17 cellular contexts compared by ENCODE assay signal in genomic region chr18:56676639-56677038, GRCh38. TPM values are rescaled to one million over a fixed set of nuclear protein-coding genes. Genes with fewer than 3 reads are reported as not detected.
DNase-seq lines count a peak whose midpoint lies in the region; ATAC-seq and TF ChIP-seq lines count a peak whose summit lies in the region.
"Had no signal": no experiment of that assay in that cellular context is flagged by ENCODE, and none has a peak within 500 bp of the region (broad histone marks: within the 10 kb centered on the region; RNA-seq: fewer than 3 reads in every experiment).

No MANE protein-coding gene starts in this region.

- H3K4ac ChIP-seq in H9 (ENCODE audit: low read depth, low read length): no peak overlapping the region

- H4K5ac ChIP-seq in H9 (ENCODE audit: insufficient read length, low read depth, low read length): no peak overlapping the region

- ATAC-seq in WTC11 (no peak), heart left ventricle (peak; percentile 91 to 97 (median 94)), GM19023 (IDR thresholded peaks at IDR 0.05; ENCODE audit: unreplicated experiment) (no peak)
- ATAC-seq: HCT116 had no signal

- H3K4me2 ChIP-seq in H9 (ENCODE audit: insufficient read depth, insufficient read length, low read length) (no peak overlapping the region), SK-N-SH (no peak overlapping the region)

- H3K4me3 ChIP-seq in SJSA1: no peak overlapping the region
- no peak overlapping the region for H3K4me3 ChIP-seq in heart left ventricle
- no peak overlapping the region for H3K4me3 ChIP-seq in left ventricle myocardium inferior
- H3K4me3 ChIP-seq in SK-N-SH (ENCODE audit: low read depth in 2 of 2, low read length in 1 of 2): no peak overlapping the region
- H3K4me3 ChIP-seq: GM23248 had no signal

- H3K27me3 ChIP-seq in SJSA1 (replicated peaks): no peaks in the 10 kb centered on the region
- no peaks in the 10 kb centered on the region for H3K27me3 ChIP-seq in heart left ventricle
- H3K27me3 ChIP-seq in left ventricle myocardium inferior (ENCODE audit: low read depth): no peaks in the 10 kb centered on the region
- no peaks in the 10 kb centered on the region for H3K27me3 ChIP-seq in H9 (ENCODE audit: insufficient read depth, low read length)
- no peaks in the 10 kb centered on the region for H3K27me3 ChIP-seq in SK-N-SH (ENCODE audit: insufficient read depth)

- H3K27ac ChIP-seq in SJSA1: peak overlapping the region; percentile 90
- H3K27ac ChIP-seq in heart left ventricle: peak overlapping the region in 9 of 12 donors; percentile 16 to 56 (median 40)
- H3K27ac ChIP-seq in left ventricle myocardium inferior (replicated peaks): peak overlapping the region; percentile 59
- H3K27ac ChIP-seq in H9 (ENCODE audit: insufficient read length, low read depth, low read length): no peak overlapping the region
- no peak overlapping the region for H3K27ac ChIP-seq in SK-N-SH (ENCODE audit: low read depth in 2 of 2, low read length in 1 of 2)
- H3K27ac ChIP-seq: GM23248 had no signal

- TF ChIP-seq CTCF in WTC11 (IDR thresholded peaks at IDR 0.05) (no peak), heart left ventricle (IDR thresholded peaks at IDR 0.05) (no peak), left ventricle myocardium inferior (IDR thresholded peaks at IDR 0.05; ENCODE audit: borderline replicate concordance) (no peak), H9 (conservative IDR thresholded peaks at IDR 0.05) (no peak), SK-N-SH (IDR thresholded peaks at IDR 0.05) (no peak)

- H3K4me1 ChIP-seq in SJSA1 (replicated peaks) (peaks cover 25% of the 10 kb centered on the region), heart left ventricle (peaks cover 0 to 17% (median 2%) of the 10 kb centered on the region in 12 donors), left ventricle myocardium inferior (peaks cover 15% of the 10 kb centered on the region), H9 (ENCODE audit: insufficient read depth, low read length) (no peaks in the 10 kb centered on the region), SK-N-SH (ENCODE audit: control insufficient read depth in 1 of 2, insufficient read depth in 2 of 2, low read depth in 1 of 2, low read length in 1 of 2) (no peaks in the 10 kb centered on the region)

- H3K79me1 ChIP-seq in H9 (ENCODE audit: insufficient read depth, low read depth, low read length, poor library complexity, severe bottlenecking): no peaks in the 10 kb centered on the region

- no peak overlapping the region for H3K56ac ChIP-seq in H9 (ENCODE audit: insufficient read length, low read depth, low read length)

- H2BK120ac ChIP-seq in H9 (ENCODE audit: low read depth, low read length, poor library complexity, severe bottlenecking): no peak overlapping the region

- H3K14ac ChIP-seq in H9 (ENCODE audit: insufficient read depth, low read length): no peak overlapping the region

- H2BK12ac ChIP-seq in H9 (ENCODE audit: insufficient read length, low read depth, low read length): no peak overlapping the region

- no peaks in the 10 kb centered on the region for H3K4me1 Mint-ChIP-seq in WTC11
- no peaks in the 10 kb centered on the region for H3K4me1 Mint-ChIP-seq in H9

- no peak for TF ChIP-seq EP300 in SK-N-SH (IDR thresholded peaks at IDR 0.05; ENCODE audit: borderline replicate concordance in 1 of 2, low read depth in 1 of 2, low read length in 1 of 2)

- no peaks in the 10 kb centered on the region for H3F3A ChIP-seq in SK-N-SH (replicated peaks; ENCODE audit: insufficient read depth)

- no peak for DNase-seq in SJSA1 (ENCODE audit: low read depth in 1 of 2, low spot score in 2 of 2)
- no peak for DNase-seq in WTC11 (ENCODE audit: low spot score)
- DNase-seq in heart left ventricle: peak in 3 of 5 donors; percentile 24 to 53 (median 51)
- no peak for DNase-seq in left ventricle myocardium inferior
- no peak for DNase-seq in H9
- DNase-seq in SK-N-SH: no peak
- DNase-seq: C1 segment of cervical spinal cord; Calu3; CD4-positive, alpha-beta memory T cell; COR-L47; DMS53; DMS79 treated with DMSO at 0.1 percent for 48 hours; GF-D8; GM23248; H7 had no signal

- no peak overlapping the region for H2BK15ac ChIP-seq in H9 (ENCODE audit: low read depth, low read length)

- POLR2A ChIA-PET in WTC11 (lab: Charles Lee): no interaction called here
- POLR2A ChIA-PET in SK-N-SH (lab: Yijun Ruan, JAX): no interaction called here

- H3K27me3 Mint-ChIP-seq in WTC11 (ENCODE audit: low read depth) (no peaks in the 10 kb centered on the region), H9 (ENCODE audit: low read depth) (no peaks in the 10 kb centered on the region)
- H3K27me3 Mint-ChIP-seq: CD4-positive, alpha-beta memory T cell had no signal

- no peak for TF ChIP-seq POLR2A in heart left ventricle (IDR thresholded peaks at IDR 0.05)

- no peak overlapping the region for H3T11ph ChIP-seq in H9 (ENCODE audit: low read length)

- no peaks in the 10 kb centered on the region for H3K9me3 ChIP-seq in SJSA1 (replicated peaks)
- peaks cover 0 to 7% (median 0%) of the 10 kb centered on the region in 12 donors for H3K9me3 ChIP-seq in heart left ventricle
- H3K9me3 ChIP-seq in left ventricle myocardium inferior (replicated peaks): peaks cover 6% of the 10 kb centered on the region
- H3K9me3 ChIP-seq in H9 (ENCODE audit: control insufficient read depth, low read depth, low read length): no peaks in the 10 kb centered on the region
- H3K9me3 ChIP-seq in SK-N-SH: no peaks in the 10 kb centered on the region

- no peak for TF ChIP-seq RAD21 in SK-N-SH (IDR thresholded peaks at IDR 0.05; ENCODE audit: low read length)

- H2BK5ac ChIP-seq in H9 (ENCODE audit: insufficient read length, low read length): no peak overlapping the region

- H3K23me2 ChIP-seq in H9 (ENCODE audit: insufficient read length, low read depth, low read length, poor library complexity, severe bottlenecking): no peaks in the 10 kb centered on the region

- peak overlapping the region; percentile 81 for H3K27ac Mint-ChIP-seq in WTC11
- 0 out of 7 replicates have a peak overlapping the region, but pooled peaks of 1 of the 3 experiments have one; percentile 0 for H3K27ac Mint-ChIP-seq in H9

- H3K36me3 Mint-ChIP-seq in WTC11 (no peaks in the 10 kb centered on the region), H9 (ENCODE audit: insufficient read depth in 1 of 3, low read depth in 3 of 3) (no peaks in the 10 kb centered on the region)

- no peaks in the 10 kb centered on the region for H3K9me2 ChIP-seq in SK-N-SH

- H4K91ac ChIP-seq in H9 (ENCODE audit: insufficient read length, low read depth, low read length): no peak overlapping the region

- H4K20me1 ChIP-seq in H9 (ENCODE audit: control insufficient read depth, insufficient read depth, insufficient read length) (no peaks in the 10 kb centered on the region), SK-N-SH (ENCODE audit: insufficient read depth) (no peaks in the 10 kb centered on the region)

- no peak overlapping the region for H2AK5ac ChIP-seq in H9 (ENCODE audit: insufficient read length, low read length)

- H3K79me2 ChIP-seq in H9 (ENCODE audit: insufficient read depth, low read length) (no peaks in the 10 kb centered on the region), SK-N-SH (ENCODE audit: insufficient read depth) (no peaks in the 10 kb centered on the region; the same call in 1 of the 2 replicates)

- H3K9me3 Mint-ChIP-seq in WTC11 (no peaks in the 10 kb centered on the region), H9 (no peaks in the 10 kb centered on the region)

- no peaks in the 10 kb centered on the region for H3K36me3 ChIP-seq in SJSA1
- H3K36me3 ChIP-seq in heart left ventricle: peaks cover 0 to 24% (median 8%) of the 10 kb centered on the region in 9 donors
- H3K36me3 ChIP-seq in left ventricle myocardium inferior: no peaks in the 10 kb centered on the region
- no peaks in the 10 kb centered on the region for H3K36me3 ChIP-seq in SK-N-SH (replicated peaks in 1 of 2; ENCODE audit: control insufficient read depth in 1 of 2, insufficient read depth in 2 of 2, low read length in 1 of 2)

- H2BK20ac ChIP-seq in H9 (ENCODE audit: low read depth, low read length, poor library complexity, severe bottlenecking): no peak overlapping the region

- H4K8ac ChIP-seq in H9 (replicated peaks; ENCODE audit: insufficient read length, low read depth, low read length): no peak overlapping the region

- CTCF ChIA-PET in WTC11 (lab: Charles Lee): no interaction called here
- CTCF ChIA-PET in SK-N-SH (lab: Yijun Ruan, JAX): interaction anchor here (1.3 kb wide), 1 partner anchor 26 kb away, joined by 6 read pairs; no protein-coding TSS in a partner anchor

- H3K9ac ChIP-seq in H9 (ENCODE audit: extremely low read depth, insufficient read length, low read length) (no peak overlapping the region), SK-N-SH (no peak overlapping the region)
- H3K9ac ChIP-seq: GM23248 had no signal

- intact Hi-C loops in heart left ventricle (cut with DNase I) (no loop called here), left ventricle myocardium inferior (cut with micrococcal nuclease) (no loop called here)

- no peak overlapping the region for H3K23ac ChIP-seq in H9 (ENCODE audit: insufficient read length, low read depth, low read length)

- H3K4me3 Mint-ChIP-seq in WTC11: no peak overlapping the region
- no peak overlapping the region for H3K4me3 Mint-ChIP-seq in H9
- H3K4me3 Mint-ChIP-seq: CD4-positive, alpha-beta memory T cell had no signal

- no peak overlapping the region for H3K18ac ChIP-seq in H9 (ENCODE audit: insufficient read length, low read depth, low read length)

- 40 to 57% (median 49%) methylated on average over 2 of the region's 2 CpGs for WGBS in heart left ventricle, 4 donors
- WGBS in H9 (ENCODE audit: extremely low coverage, insufficient read length, low lambda C conversion rate): no CpG with 5 or more reads among the region's 2 CpGs
- 80% methylated on average over 2 of the region's 2 CpGs for WGBS in SK-N-SH (ENCODE audit: low lambda C conversion rate)

- H2AFZ ChIP-seq in H9 (ENCODE audit: low read length) (no peak overlapping the region), SK-N-SH (ENCODE audit: low read depth) (no peak overlapping the region)
- H2AFZ ChIP-seq: GM23248 had no signal

TF ChIP-seq in SK-N-SH, 30 proteins besides CTCF, POLR2A, EP300 and RAD21 (continues in another document):
- no peak for TF ChIP-seq NFIC (IDR thresholded peaks at IDR 0.05; ENCODE audit: borderline replicate concordance)

RNA-seq across cellular contexts. Expression of gene WDR7, which starts 25.5 kb away (rescaled TPM):
- total RNA-seq in SJSA1 (2014; rRNA removed; shearing (Covaris generic)): 4.7 and 11.0 TPM in 2 replicates
- total RNA-seq in WTC11 (2021) (10.1 to 12.2 TPM (median 11.7 TPM) in 3 replicates), heart left ventricle (10 to 100 TPM; 16.3 to 33.6 (median 28.4) TPM), left ventricle myocardium inferior (29.3 TPM), H9 (2021) (14.8 TPM in 2 replicates)
- polyA plus RNA-seq in heart left ventricle (1 to 10 TPM; 4.3 to 9.2 TPM), SK-N-SH (2012; rRNA removed) (2.6 and 4.1 TPM in 2 replicates)
- 2.2 and 2.3 TPM in 2 replicates for polyA plus RNA-seq in SK-N-SH (2012; cell fraction: cytosol; rRNA removed)
- polyA plus RNA-seq in SK-N-SH (2012; cell fraction: nucleus; rRNA removed): 6.1 and 6.5 TPM in 2 replicates

RNA-seq across cellular contexts. Expression of gene TXNL1, which starts 38.2 kb away (rescaled TPM):
- total RNA-seq in SJSA1 (2014; rRNA removed; shearing (Covaris generic)): 74.9 and 78.6 TPM in 2 replicates
- total RNA-seq in WTC11 (2021): 72.8 to 77.3 TPM (median 74.5 TPM) in 3 replicates
- total RNA-seq in heart left ventricle: 100 to 1,000 TPM in 1 of 9 donors, 10 to 100 TPM in 8; 68.0 to 100 (median 86.9) TPM
- polyA plus RNA-seq in heart left ventricle: 10 to 100 TPM; 76.1 to 77.1 TPM
- 117 TPM for total RNA-seq in left ventricle myocardium inferior
- total RNA-seq in H9 (2021): 90.4 and 92.0 TPM in 2 replicates
- 37.4 and 39.7 TPM in 2 replicates for polyA plus RNA-seq in SK-N-SH (2012; rRNA removed)
- polyA plus RNA-seq in SK-N-SH (2012; cell fraction: cytosol; rRNA removed): 53.1 and 71.9 TPM in 2 replicates
- 18.7 and 22.8 TPM in 2 replicates for polyA plus RNA-seq in SK-N-SH (2012; cell fraction: nucleus; rRNA removed)

Comparison
In these comparisons a context has a peak if more than half of its experiments do, and no peak if none do; other contexts are left out.
1. DNase-seq: peak in heart left ventricle (3 of 5); none in SJSA1 (0 of 2), WTC11 (single experiment), left ventricle myocardium inferior (single experiment), H9 (single experiment) and SK-N-SH (single experiment).
2. H3K27ac ChIP-seq: peak in SJSA1 (single experiment), heart left ventricle (9 of 12) and left ventricle myocardium inferior (single experiment); none in H9 (single experiment) and SK-N-SH (0 of 2).
3. ATAC-seq: peak in heart left ventricle (4 of 4); none in WTC11 (single experiment) and GM19023 (single experiment).